ENCODE assay signal across 23 cellular contexts in the genomic region with DNA sequence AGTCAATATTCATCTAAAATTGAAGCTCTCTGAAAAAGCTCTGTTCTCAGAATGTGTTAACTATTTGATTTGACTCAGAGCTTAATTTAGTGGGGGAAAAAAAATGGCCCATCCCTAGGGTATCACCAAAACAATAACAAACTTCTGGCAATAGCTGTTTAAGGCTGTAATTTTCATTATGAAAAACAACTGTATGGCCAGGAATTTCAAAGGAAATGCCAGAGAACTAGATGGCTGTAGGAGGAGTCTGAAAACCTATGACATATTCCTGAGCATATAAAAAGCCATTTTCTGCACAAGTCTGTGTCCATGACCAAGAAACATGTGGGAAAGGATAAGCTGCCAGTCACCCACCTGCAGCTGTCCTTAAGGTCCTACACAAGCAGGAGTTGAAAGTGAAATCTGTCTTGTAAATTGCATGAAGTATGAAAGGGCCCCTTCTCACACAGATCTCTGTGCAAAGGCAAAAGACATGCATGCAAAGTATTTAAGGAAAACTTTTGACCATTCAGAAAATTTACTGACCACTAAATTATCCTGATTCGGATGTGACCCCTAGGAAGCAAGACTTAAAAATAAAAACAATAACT.
DNase-seq lines count a peak whose midpoint lies in the region; ATAC-seq and TF ChIP-seq lines count a peak whose summit lies in the region.
"Had no signal": no experiment of that assay in that cellular context is flagged by ENCODE, and none has a peak within 500 bp of the region (broad histone marks: within the 10 kb centered on the region; RNA-seq: fewer than 3 reads in every experiment).

No MANE protein-coding gene starts in this region.

- no peaks in the 10 kb centered on the region for H3F3A ChIP-seq in MM.1S (ENCODE audit: insufficient read depth, low read length)
- no peaks in the 10 kb centered on the region for H3F3A ChIP-seq in PC-9 (ENCODE audit: insufficient read depth, low read depth)

- peak; percentile 61 for ATAC-seq in GM19463 (IDR thresholded peaks at IDR 0.05; ENCODE audit: unreplicated experiment)
- ATAC-seq: activated naive CD8-positive, alpha-beta T cell treated with anti-CD3 and anti-CD28 coated beads, Interleukin-2, amount 50 U/mL, for 24 hours; pancreas had no signal

- H3K79me2 ChIP-seq in MM.1S (ENCODE audit: low read length), result no peaks in the 10 kb centered on the region
- H3K79me2 ChIP-seq in hepatocyte, result no peaks in the 10 kb centered on the region
- no peaks in the 10 kb centered on the region for H3K79me2 ChIP-seq in PC-9 (ENCODE audit: low read depth)

- H3K9ac ChIP-seq in MM.1S (ENCODE audit: low read length), result no peak overlapping the region

- H3K4me2 ChIP-seq in MM.1S (ENCODE audit: low read depth, low read length) (no peak overlapping the region), hepatocyte (no peak overlapping the region), PC-9 (no peak overlapping the region)

- H3K4me1 ChIP-seq in MM.1S (ENCODE audit: low read length) (peaks cover 4% of the 10 kb centered on the region; the same call in 1 of the 2 replicates), hepatocyte (ENCODE audit: insufficient read depth) (no peaks in the 10 kb centered on the region), PC-9 (replicated peaks; ENCODE audit: insufficient read depth) (no peaks in the 10 kb centered on the region)
- H3K4me1 ChIP-seq: spleen, transverse colon had no signal

- H3K9me2 ChIP-seq in MM.1S (replicated peaks; ENCODE audit: insufficient read depth, low read length) (no peaks in the 10 kb centered on the region), hepatocyte (replicated peaks; ENCODE audit: insufficient read depth) (no peaks in the 10 kb centered on the region), PC-9 (ENCODE audit: insufficient read depth) (0 out of 2 replicates have a peak, but pooled peaks cover 3% of the 10 kb centered on the region)

- H4K20me1 ChIP-seq in MM.1S (ENCODE audit: insufficient read depth, low read length), result no peaks in the 10 kb centered on the region
- no peaks in the 10 kb centered on the region for H4K20me1 ChIP-seq in hepatocyte (ENCODE audit: insufficient read depth, poor library complexity, severe bottlenecking)
- H4K20me1 ChIP-seq in PC-9 (ENCODE audit: insufficient read depth), result no peaks in the 10 kb centered on the region

- no peaks in the 10 kb centered on the region for H3K36me3 ChIP-seq in MM.1S (replicated peaks; ENCODE audit: insufficient read depth, low read length)
- H3K36me3 ChIP-seq in hepatocyte (replicated peaks; ENCODE audit: insufficient read depth, low read depth), result no peaks in the 10 kb centered on the region
- H3K36me3 ChIP-seq in PC-9 (ENCODE audit: low read depth), result no peaks in the 10 kb centered on the region
- H3K36me3 ChIP-seq: pancreas, spleen, transverse colon had no signal

- H3K27ac ChIP-seq in MM.1S (ENCODE audit: low read length) (no peak overlapping the region), hepatocyte (no peak overlapping the region), PC-9 (no peak overlapping the region)
- H3K27ac ChIP-seq: pancreas, spleen, transverse colon had no signal

- intact Hi-C loops in PC-9 (cut with micrococcal nuclease; ENCODE audit: unreplicated experiment), result loop anchor here (5.0 kb wide), 1 partner anchor 1516 kb away; no protein-coding TSS in a partner anchor

- CTCF ChIA-PET in PC-9 (lab: Charles Lee), result no interaction called here

- TF ChIP-seq CTCF in AG10803 (conservative IDR thresholded peaks at IDR 0.05; ENCODE audit: low read length) (no peak), MM.1S (IDR thresholded peaks at IDR 0.05; ENCODE audit: low read length) (no peak), hepatocyte (IDR thresholded peaks at IDR 0.05; ENCODE audit: poor library complexity) (no peak), PC-9 (conservative IDR thresholded peaks at IDR 0.05) (no peak)

- peak; percentile 6 for DNase-seq in AG10803 (ENCODE audit: low read depth)
- peak; percentile 18 for DNase-seq in MM.1S
- peak; percentile 24 for DNase-seq in fibroblast of peridontal ligament (ENCODE audit: extremely low read depth)
- DNase-seq in hepatocyte (ENCODE audit: low spot score), result no peak
- DNase-seq in kidney tubule cell (ENCODE audit: low spot score), result no peak
- no peak for DNase-seq in activated effector memory CD4-positive, alpha-beta T cell treated with Interleukin-2 at 50 U/mL for 16 hours
- DNase-seq in PC-9, result no peak
- DNase-seq: activated CD4-positive, alpha-beta T cell treated with anti-CD3 and anti-CD28 coated beads for 48 hours; activated gamma-delta T cell treated with Interleukin-2 at 50 U/mL for 16 hours; activated naive CD8-positive, alpha-beta T cell treated with anti-CD3 and anti-CD28 coated beads, Interleukin-2, amount 50 U/mL, for 24 hours; activated T-cell treated with anti-CD3 and anti-CD28 coated beads, Interleukin-2, amount 50 U/mL, for 24 hours; CD8-positive, alpha-beta memory T cell; GDM1; KG1; kidney; NCI-H1417 treated with DMSO at 0.1 percent for 48 hours; NCI-H2081; NCI-H345; pancreas; spleen; transverse colon had no signal

- H3K4me3 ChIP-seq in AG10803 (ENCODE audit: low read length) (no peak overlapping the region), MM.1S (ENCODE audit: low read length) (no peak overlapping the region), hepatocyte (no peak overlapping the region), PC-9 (no peak overlapping the region)
- H3K4me3 ChIP-seq: lung, pancreas, spleen, transverse colon had no signal

- BruUV-seq in PC-9 (replicated peaks; lab: Mats Ljungman, UMichigan), result no TSS peak

- H2AFZ ChIP-seq in MM.1S (ENCODE audit: low read length) (no peak overlapping the region), hepatocyte (no peak overlapping the region), PC-9 (no peak overlapping the region)

- H3K9me3 ChIP-seq in MM.1S (replicated peaks; ENCODE audit: insufficient read depth, low read length), result no peaks in the 10 kb centered on the region
- no peaks in the 10 kb centered on the region for H3K9me3 ChIP-seq in hepatocyte (ENCODE audit: low read depth)
- H3K9me3 ChIP-seq in PC-9 (ENCODE audit: insufficient read depth, low read depth), result no peaks in the 10 kb centered on the region
- H3K9me3 ChIP-seq: pancreas, transverse colon had no signal

- H3K27me3 ChIP-seq in MM.1S (replicated peaks; ENCODE audit: insufficient read depth, low read length), result no peaks in the 10 kb centered on the region
- H3K27me3 ChIP-seq in hepatocyte, result no peaks in the 10 kb centered on the region
- H3K27me3 ChIP-seq in PC-9 (ENCODE audit: insufficient read depth, low read depth), result no peaks in the 10 kb centered on the region
- H3K27me3 ChIP-seq: pancreas, spleen, transverse colon had no signal

- 77% methylated on average over 1 of the region's 1 CpG for WGBS in hepatocyte (ENCODE audit: low lambda C conversion rate, missing lambda C conversion rate)

- POLR2A ChIA-PET in PC-9 (lab: Charles Lee; ENCODE audit: unreplicated experiment), result no interaction called here

Comparison
In these comparisons a context has a peak if more than half of its experiments do, and no peak if none do; other contexts are left out.
1. DNase-seq: peak in AG10803 (single experiment), MM.1S (single experiment) and fibroblast of peridontal ligament (single experiment); none in hepatocyte (single experiment), kidney tubule cell (single experiment), activated effector memory CD4-positive, alpha-beta T cell treated with Interleukin-2 at 50 U/mL for 16 hours (single experiment) and PC-9 (0 of 2).